ENCODE assay signal across 21 cellular contexts in genomic region chr3:157611176-157611575, GRCh38.
"Had no signal": no experiment of that assay in that cellular context is flagged by ENCODE, and none has a peak within 500 bp of the region (broad histone marks: within the 10 kb centered on the region; RNA-seq: fewer than 3 reads in every experiment).

No MANE protein-coding gene starts in this region.

- H3K27ac ChIP-seq: gastrocnemius medialis, neutrophil, pancreas, testis had no signal

- H3K4me3 Mint-ChIP-seq: natural killer cell; stimulated activated effector memory CD8-positive, alpha-beta T cell treated with anti-CD3 and anti-CD28 coated beads, Interleukin-12 subunit alpha, Interleukin-12 subunit beta, amount 100 ng/mL, for 72 hours; type B pancreatic cell had no signal

- DNase-seq: activated CD4-positive, alpha-beta T cell treated with anti-CD3 and anti-CD28 coated beads for 48 hours; activated CD4-positive, CD25-positive, alpha-beta regulatory T cell; activated CD8-positive, alpha-beta memory T cell treated with anti-CD3 and anti-CD28 coated beads, Interleukin-2, amount 50 U/mL, for 48 hours; activated effector memory CD4-positive, alpha-beta T cell treated with Interleukin-2 at 50 U/mL for 16 hours; activated naive CD4-positive, alpha-beta T cell treated with anti-CD3 and anti-CD28 coated beads, Interleukin-2, amount 50 U/mL, for 16 hours; activated T-cell treated with anti-CD3 and anti-CD28 coated beads, Interleukin-2, amount 50 U/mL, for 48 hours; cerebellar nuclear complex; cortex of kidney; gastrocnemius medialis; head of caudate nucleus; kidney; natural killer cell; pancreas; stimulated activated CD4-positive, alpha-beta T cell treated with anti-CD3 and anti-CD28 coated beads, Interleukin-4, amount 100 ng/mL, for 1 hour; T-helper 9 cell; testis had no signal

- H3K4me3 ChIP-seq: gastrocnemius medialis, lung, pancreas, smooth muscle cell, testis had no signal

- H3K27me3 ChIP-seq: gastrocnemius medialis, pancreas, testis had no signal

- H3K9me3 Mint-ChIP-seq: natural killer cell; stimulated activated effector memory CD8-positive, alpha-beta T cell treated with anti-CD3 and anti-CD28 coated beads, Interleukin-12 subunit alpha, Interleukin-12 subunit beta, amount 100 ng/mL, for 72 hours; type B pancreatic cell had no signal

- H3K36me3 ChIP-seq: gastrocnemius medialis, neutrophil, pancreas had no signal

- H3K4me1 ChIP-seq: gastrocnemius medialis, pancreas, testis had no signal

- H3K36me3 Mint-ChIP-seq: natural killer cell; stimulated activated effector memory CD8-positive, alpha-beta T cell treated with anti-CD3 and anti-CD28 coated beads, Interleukin-12 subunit alpha, Interleukin-12 subunit beta, amount 100 ng/mL, for 72 hours; type B pancreatic cell had no signal

- H3K4me2 ChIP-seq: smooth muscle cell had no signal

- H3K27ac Mint-ChIP-seq: natural killer cell; stimulated activated effector memory CD8-positive, alpha-beta T cell treated with anti-CD3 and anti-CD28 coated beads, Interleukin-12 subunit alpha, Interleukin-12 subunit beta, amount 100 ng/mL, for 72 hours; type B pancreatic cell had no signal

- H3K9me3 ChIP-seq: gastrocnemius medialis, neutrophil, pancreas, testis had no signal

- H3K4me1 Mint-ChIP-seq: stimulated activated effector memory CD8-positive, alpha-beta T cell treated with anti-CD3 and anti-CD28 coated beads, Interleukin-12 subunit alpha, Interleukin-12 subunit beta, amount 100 ng/mL, for 72 hours had no signal
